Comparison of ENCODE assay signal across 12 cellular contexts in genomic region chr1:59638172-59638800, GRCh38.
DNase-seq lines count a peak whose midpoint lies in the region; ATAC-seq and TF ChIP-seq lines count a peak whose summit lies in the region.
"Had no signal": no experiment of that assay in that cellular context is flagged by ENCODE, and none has a peak within 500 bp of the region (broad histone marks: within the 10 kb centered on the region; RNA-seq: fewer than 3 reads in every experiment).

No MANE protein-coding gene starts in this region.

- H3K9me3 Mint-ChIP-seq in nephron progenitor cell = no peaks in the 10 kb centered on the region
- no peaks in the 10 kb centered on the region for H3K9me3 Mint-ChIP-seq in activated naive CD8-positive, alpha-beta T cell treated with anti-CD3 and anti-CD28 coated beads, Interleukin-2, amount 50 U/mL, for 24 hours

- DNase-seq in EL (peak; percentile 63), RPMI7951 (ENCODE audit: low read depth) (peak; percentile 95), fibroblast of peridontal ligament (ENCODE audit: extremely low read depth) (peak; percentile 96), nephron progenitor cell (peak; percentile 47), A172 (ENCODE audit: low spot score) (no peak), GM10266 (ENCODE audit: extremely low spot score) (no peak)
- DNase-seq in activated naive CD8-positive, alpha-beta T cell treated with anti-CD3 and anti-CD28 coated beads, Interleukin-2, amount 50 U/mL, for 24 hours = no peak
- DNase-seq: GF-D8; NCI-H1694; stimulated activated CD8-positive, alpha-beta memory T cell treated with anti-CD3 and anti-CD28 coated beads, Interleukin-4, amount 100 ng/mL, for 48 hours had no signal

- peak overlapping the region; percentile 91 for H3K27ac Mint-ChIP-seq in nephron progenitor cell
- no peak overlapping the region for H3K27ac Mint-ChIP-seq in activated naive CD8-positive, alpha-beta T cell treated with anti-CD3 and anti-CD28 coated beads, Interleukin-2, amount 50 U/mL, for 24 hours
- H3K27ac Mint-ChIP-seq: progenitor cell of endocrine pancreas had no signal

- H3K4me3 Mint-ChIP-seq in nephron progenitor cell = peak overlapping the region; percentile 6
- no peak overlapping the region for H3K4me3 Mint-ChIP-seq in activated naive CD8-positive, alpha-beta T cell treated with anti-CD3 and anti-CD28 coated beads, Interleukin-2, amount 50 U/mL, for 24 hours

- peaks cover 39% of the 10 kb centered on the region for H3K4me1 Mint-ChIP-seq in nephron progenitor cell
- H3K4me1 Mint-ChIP-seq in activated naive CD8-positive, alpha-beta T cell treated with anti-CD3 and anti-CD28 coated beads, Interleukin-2, amount 50 U/mL, for 24 hours = no peaks in the 10 kb centered on the region

- no peaks in the 10 kb centered on the region for H3K27me3 Mint-ChIP-seq in nephron progenitor cell (ENCODE audit: low read depth, poor library complexity)
- H3K27me3 Mint-ChIP-seq in activated naive CD8-positive, alpha-beta T cell treated with anti-CD3 and anti-CD28 coated beads, Interleukin-2, amount 50 U/mL, for 24 hours = no peaks in the 10 kb centered on the region
- H3K27me3 Mint-ChIP-seq: progenitor cell of endocrine pancreas had no signal

- peaks cover 12% of the 10 kb centered on the region for H3K36me3 Mint-ChIP-seq in nephron progenitor cell (ENCODE audit: low read depth)
- no peaks in the 10 kb centered on the region for H3K36me3 Mint-ChIP-seq in activated naive CD8-positive, alpha-beta T cell treated with anti-CD3 and anti-CD28 coated beads, Interleukin-2, amount 50 U/mL, for 24 hours (ENCODE audit: low read depth)

- TF ChIP-seq CTCF in nephron progenitor cell (IDR thresholded peaks at IDR 0.05) (no peak), GM10266 (IDR thresholded peaks at IDR 0.05; ENCODE audit: control insufficient read depth, insufficient read depth, low read depth, missing control alignments) (no peak)

- no peak for ATAC-seq in activated naive CD8-positive, alpha-beta T cell treated with anti-CD3 and anti-CD28 coated beads, Interleukin-2, amount 50 U/mL, for 24 hours
- ATAC-seq in HG02852 (IDR thresholded peaks at IDR 0.05; ENCODE audit: unreplicated experiment) = no peak

Comparison
In these comparisons a context has a peak if more than half of its experiments do, and no peak if none do; other contexts are left out.
1. DNase-seq: peak in EL (single experiment), RPMI7951 (single experiment), fibroblast of peridontal ligament (single experiment) and nephron progenitor cell (single experiment); none in A172 (single experiment), GM10266 (single experiment) and activated naive CD8-positive, alpha-beta T cell treated with anti-CD3 and anti-CD28 coated beads, Interleukin-2, amount 50 U/mL, for 24 hours (single experiment).